In the genomic region with DNA sequence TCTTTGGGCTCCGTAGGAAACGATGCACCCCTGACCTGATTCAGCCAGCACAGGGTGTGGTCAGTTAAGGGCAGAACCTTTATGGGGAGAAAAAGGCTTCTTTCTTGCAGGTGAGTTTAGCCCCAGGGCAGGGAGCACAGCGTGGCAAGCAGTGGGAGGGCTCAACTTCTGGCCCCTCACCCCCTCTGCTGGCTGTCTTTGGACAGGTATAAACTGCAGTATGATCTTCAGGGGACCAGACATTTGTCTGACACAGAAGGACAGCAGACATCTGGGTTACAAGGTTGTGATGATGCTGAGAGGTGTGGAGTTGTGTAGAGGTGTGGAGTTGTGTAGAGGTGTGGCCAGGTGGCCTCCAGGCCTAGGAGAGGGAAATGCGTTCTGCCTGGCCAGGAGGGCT, we compare ENCODE assay signal across 10 cellular contexts.
DNase-seq lines count a peak whose midpoint lies in the region; ATAC-seq and TF ChIP-seq lines count a peak whose summit lies in the region.
"Had no signal": no experiment of that assay in that cellular context is flagged by ENCODE, and none has a peak within 500 bp of the region (broad histone marks: within the 10 kb centered on the region; RNA-seq: fewer than 3 reads in every experiment).

No MANE protein-coding gene starts in this region.

- H3K4me3 ChIP-seq in breast epithelium: no peak overlapping the region
- H3K4me3 ChIP-seq in choroid plexus epithelial cell (ENCODE audit: low read depth, low read length): no peak overlapping the region
- H3K4me3 ChIP-seq in sigmoid colon: no peak overlapping the region

- no peaks in the 10 kb centered on the region for H3K9me3 Mint-ChIP-seq in MCF 10A (ENCODE audit: unreplicated experiment)
- H3K9me3 Mint-ChIP-seq: naive thymus-derived CD8-positive, alpha-beta T cell had no signal

- no peak for TF ChIP-seq EP300 in sigmoid colon (IDR thresholded peaks at IDR 0.05)

- H3K27ac ChIP-seq in breast epithelium (no peak overlapping the region), sigmoid colon (no peak overlapping the region)

- TF ChIP-seq CTCF in MCF 10A (IDR thresholded peaks at IDR 0.05; ENCODE audit: unreplicated experiment) (peak; percentile 14), breast epithelium (IDR thresholded peaks at IDR 0.05) (no peak), choroid plexus epithelial cell (conservative IDR thresholded peaks at IDR 0.05; ENCODE audit: low read depth, low read length) (peak; percentile 52), sigmoid colon (IDR thresholded peaks at IDR 0.05) (no peak)

- no peaks in the 10 kb centered on the region for H3K9me3 ChIP-seq in breast epithelium
- H3K9me3 ChIP-seq in sigmoid colon: no peaks in the 10 kb centered on the region

- WGBS in sigmoid colon, 2 donors: 44 to 56% methylated on average over 4 of the region's 4 CpGs

- H3K27me3 Mint-ChIP-seq in MCF 10A (ENCODE audit: insufficient read depth, unreplicated experiment): no peaks in the 10 kb centered on the region

- H3K4me1 ChIP-seq in breast epithelium (no peaks in the 10 kb centered on the region), sigmoid colon (peaks cover 0 to 38% (median 28%) of the 10 kb centered on the region in 4 donors)

- H3K27me3 ChIP-seq in breast epithelium (no peaks in the 10 kb centered on the region), sigmoid colon (no peaks in the 10 kb centered on the region)

- CTCF ChIA-PET in MCF 10A (lab: Yijun Ruan, JAX): interaction anchor here (0.7 to 2.3 kb wide), 9 partner anchors 196 to 705 kb away, joined by 3 to 13 read pairs (median 4); no protein-coding TSS in a partner anchor

- H3K4me3 Mint-ChIP-seq in MCF 10A (ENCODE audit: unreplicated experiment): no peak overlapping the region
- H3K4me3 Mint-ChIP-seq: naive thymus-derived CD8-positive, alpha-beta T cell had no signal

- peak; percentile 25 for DNase-seq in MCF 10A (ENCODE audit: unreplicated experiment)
- no peak for DNase-seq in breast epithelium (ENCODE audit: low spot score in 2 of 2)
- DNase-seq in NCI-H146 treated with DMSO at 0.1 percent for 48 hours (lab: John Stamatoyannopoulos, UW; ENCODE audit: unreplicated experiment): peak; percentile 67
- DNase-seq in choroid plexus epithelial cell (ENCODE audit: low read depth): peak; percentile 28
- DNase-seq in stimulated activated naive CD8-positive, alpha-beta T cell treated with anti-CD3 and anti-CD28 coated beads, Interleukin-15, Interleukin-2, amounts not matched to agents 100 U/mL and 50 U/mL, for 24 hours: no peak
- no peak for DNase-seq in GDM1 (lab: John Stamatoyannopoulos, UW)
- no peak for DNase-seq in sigmoid colon
- DNase-seq: NCI-H446 treated with DMSO at 0.1 percent for 48 hours had no signal

- H3K36me3 ChIP-seq in breast epithelium (no peaks in the 10 kb centered on the region), sigmoid colon (no peaks in the 10 kb centered on the region)

- TF ChIP-seq POLR2A in breast epithelium (IDR thresholded peaks at IDR 0.05): no peak
- no peak for TF ChIP-seq POLR2A in sigmoid colon (IDR thresholded peaks at IDR 0.05)

- H3K36me3 Mint-ChIP-seq in MCF 10A (ENCODE audit: insufficient read depth, unreplicated experiment): no peaks in the 10 kb centered on the region
- H3K36me3 Mint-ChIP-seq: naive thymus-derived CD8-positive, alpha-beta T cell had no signal

- POLR2A ChIA-PET in MCF 10A (lab: Yijun Ruan, JAX): no interaction called here

- intact Hi-C loops in MCF 10A (cut with micrococcal nuclease): loop anchor here (10.0 kb wide), 2 partner anchors 360 to 370 kb away; a partner anchor contains a TSS
- intact Hi-C loops in breast epithelium (cut with DNase I; ENCODE audit: low total_unique reads): no loop called here
- intact Hi-C loops in sigmoid colon (cut with DNase I): loop anchor here (5.0 to 10.0 kb wide), 3 partner anchors 213 to 378 kb away; a partner anchor contains a TSS

- ATAC-seq in stimulated activated naive CD8-positive, alpha-beta T cell treated with anti-CD3 and anti-CD28 coated beads, Interleukin-15, Interleukin-2, amounts not matched to agents 100 U/mL and 50 U/mL, for 24 hours: peak; percentile 32
- ATAC-seq in GM18870 (IDR thresholded peaks at IDR 0.05; ENCODE audit: unreplicated experiment): no peak

- no peaks in the 10 kb centered on the region for H3K4me1 Mint-ChIP-seq in MCF 10A (ENCODE audit: insufficient read depth, unreplicated experiment)

- BruUV-seq in MCF 10A (replicated peaks; lab: Mats Ljungman, UMichigan): no TSS peak

- H3K27ac Mint-ChIP-seq in MCF 10A (ENCODE audit: low read depth, unreplicated experiment): no peak overlapping the region
- H3K27ac Mint-ChIP-seq: naive thymus-derived CD8-positive, alpha-beta T cell had no signal

Comparison
In these comparisons a context has a peak if more than half of its experiments do, and no peak if none do; other contexts are left out.
1. DNase-seq: peak in MCF 10A (single experiment), NCI-H146 treated with DMSO at 0.1 percent for 48 hours (single experiment) and choroid plexus epithelial cell (single experiment); none in breast epithelium (0 of 2), stimulated activated naive CD8-positive, alpha-beta T cell treated with anti-CD3 and anti-CD28 coated beads, Interleukin-15, Interleukin-2, amounts not matched to agents 100 U/mL and 50 U/mL, for 24 hours (single experiment), GDM1 (single experiment) and sigmoid colon (single experiment).
2. CTCF ChIP-seq: peak in MCF 10A (single experiment) and choroid plexus epithelial cell (single experiment); none in breast epithelium (0 of 3) and sigmoid colon (0 of 4).